Comparison of ENCODE assay signal across 25 cellular contexts in genomic region chr2:37315364-37315763, GRCh38. TPM values are rescaled to one million over a fixed set of nuclear protein-coding genes. Genes with fewer than 3 reads are reported as not detected.
"Had no signal": no experiment of that assay in that cellular context is flagged by ENCODE, and none has a peak within 500 bp of the region (broad histone marks: within the 10 kb centered on the region; RNA-seq: fewer than 3 reads in every experiment).

No MANE protein-coding gene starts in this region.

- H3K27me3 ChIP-seq: foreskin keratinocyte, hepatocyte, pancreas, tibial artery, upper lobe of right lung, vagina had no signal

- H3K36me3 Mint-ChIP-seq: natural killer cell had no signal

- DNase-seq: dermis blood vessel endothelial cell; erythroblast; foreskin keratinocyte; head of caudate nucleus; kidney; left cardiac atrium; left ventricle myocardium inferior; lower lobe of right lung; natural killer cell; nucleus accumbens; pancreas; right cardiac atrium; small intestine; stimulated activated CD4-positive, alpha-beta T cell treated with anti-CD3 and anti-CD28 coated beads, Interleukin-12 subunit alpha, Interleukin-12 subunit beta, amount 100 ng/mL, for 4 hours; stimulated activated CD8-positive, alpha-beta memory T cell treated with anti-CD3 and anti-CD28 coated beads, Interleukin-4, amount 100 ng/mL, for 48 hours; stimulated activated naive CD8-positive, alpha-beta T cell treated with anti-CD3 and anti-CD28 coated beads, Interleukin-15, Interleukin-2, amounts not matched to agents 100 U/mL and 50 U/mL, for 24 hours; tibial artery; upper lobe of right lung had no signal

- H3K27ac ChIP-seq: foreskin keratinocyte, hepatocyte, left ventricle myocardium inferior, lower lobe of right lung, pancreas, tibial artery, upper lobe of right lung, vagina had no signal

- H3K4me3 ChIP-seq: hepatocyte, left ventricle myocardium inferior, lower lobe of right lung, pancreas, tibial artery, upper lobe of right lung, vagina had no signal

- H3K4me1 ChIP-seq: pancreas had no signal

- H3K36me3 ChIP-seq: left ventricle myocardium inferior, lower lobe of right lung, pancreas, upper lobe of right lung, vagina had no signal

- H3K9me3 Mint-ChIP-seq: memory B cell; mesothelial cell of epicardium; natural killer cell; neural crest cell; stimulated activated effector memory CD8-positive, alpha-beta T cell treated with anti-CD3 and anti-CD28 coated beads, Interleukin-12 subunit alpha, Interleukin-12 subunit beta, amount 100 ng/mL, for 72 hours had no signal

- H2AFZ ChIP-seq: hepatocyte had no signal

- H3K27ac Mint-ChIP-seq: memory B cell; mesothelial cell of epicardium; natural killer cell; progenitor cell of endocrine pancreas; stimulated activated effector memory CD8-positive, alpha-beta T cell treated with anti-CD3 and anti-CD28 coated beads, Interleukin-12 subunit alpha, Interleukin-12 subunit beta, amount 100 ng/mL, for 72 hours had no signal

- H3K27me3 Mint-ChIP-seq: memory B cell, progenitor cell of endocrine pancreas had no signal

- H3K9me3 ChIP-seq: left ventricle myocardium inferior, lower lobe of right lung, pancreas, tibial artery, upper lobe of right lung, vagina had no signal

- H3K4me3 Mint-ChIP-seq: mesothelial cell of epicardium; natural killer cell; neural crest cell; stimulated activated effector memory CD8-positive, alpha-beta T cell treated with anti-CD3 and anti-CD28 coated beads, Interleukin-12 subunit alpha, Interleukin-12 subunit beta, amount 100 ng/mL, for 72 hours had no signal

- ATAC-seq: foreskin keratinocyte; left cardiac atrium; lower lobe of right lung; natural killer cell; pancreas; right cardiac atrium; stimulated activated effector memory CD8-positive, alpha-beta T cell treated with anti-CD3 and anti-CD28 coated beads, Interleukin-12 subunit alpha, Interleukin-12 subunit beta, amount 100 ng/mL, for 72 hours; stimulated activated naive CD8-positive, alpha-beta T cell treated with anti-CD3 and anti-CD28 coated beads, Interleukin-15, Interleukin-2, amounts not matched to agents 100 U/mL and 50 U/mL, for 24 hours; upper lobe of right lung had no signal

RNA-seq across cellular contexts. Expression of gene QPCT, which starts 29.1 kb away (rescaled TPM):
- total RNA-seq: neural crest cell had no signal
